In the genomic region with DNA sequence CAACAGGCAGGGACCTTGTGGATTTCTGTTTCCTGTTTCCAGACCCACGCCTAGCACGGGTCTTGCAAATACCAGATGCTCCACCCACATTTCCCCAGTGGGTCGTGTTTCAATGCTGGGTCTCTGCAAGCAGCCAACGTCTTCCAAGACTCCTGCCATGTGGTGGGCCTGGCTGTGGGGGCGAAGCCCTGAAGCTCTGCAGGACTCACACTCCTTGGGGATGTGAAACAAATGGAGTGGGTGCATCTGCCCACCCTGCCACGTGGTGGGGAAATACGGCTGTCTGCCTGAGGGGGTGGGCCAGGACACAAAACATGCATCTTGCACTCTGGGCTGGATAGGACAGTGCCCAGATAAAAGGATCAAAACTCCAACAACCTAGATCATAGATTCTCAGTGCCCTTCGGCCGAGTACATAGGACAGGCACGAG, we compare ENCODE assay signal across 1 cellular context.
TF ChIP-seq lines count a peak whose summit lies in the region.

No MANE protein-coding gene starts in this region.

TF ChIP-seq in K562, 482 proteins besides CTCF, POLR2A, EP300 and RAD21 (continued from another document):
- TF ChIP-seq, protein P1, sequence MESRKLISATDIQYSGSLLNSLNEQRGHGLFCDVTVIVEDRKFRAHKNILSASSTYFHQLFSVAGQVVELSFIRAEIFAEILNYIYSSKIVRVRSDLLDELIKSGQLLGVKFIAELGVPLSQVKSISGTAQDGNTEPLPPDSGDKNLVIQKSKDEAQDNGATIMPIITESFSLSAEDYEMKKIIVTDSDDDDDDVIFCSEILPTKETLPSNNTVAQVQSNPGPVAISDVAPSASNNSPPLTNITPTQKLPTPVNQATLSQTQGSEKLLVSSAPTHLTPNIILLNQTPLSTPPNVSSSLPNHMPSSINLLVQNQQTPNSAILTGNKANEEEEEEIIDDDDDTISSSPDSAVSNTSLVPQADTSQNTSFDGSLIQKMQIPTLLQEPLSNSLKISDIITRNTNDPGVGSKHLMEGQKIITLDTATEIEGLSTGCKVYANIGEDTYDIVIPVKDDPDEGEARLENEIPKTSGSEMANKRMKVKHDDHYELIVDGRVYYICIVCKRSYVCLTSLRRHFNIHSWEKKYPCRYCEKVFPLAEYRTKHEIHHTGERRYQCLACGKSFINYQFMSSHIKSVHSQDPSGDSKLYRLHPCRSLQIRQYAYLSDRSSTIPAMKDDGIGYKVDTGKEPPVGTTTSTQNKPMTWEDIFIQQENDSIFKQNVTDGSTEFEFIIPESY (CRISPR knock-in tag; IDR thresholded peaks at IDR 0.05), result no peak
